8 cellular contexts compared by ENCODE assay signal in the genomic region with DNA sequence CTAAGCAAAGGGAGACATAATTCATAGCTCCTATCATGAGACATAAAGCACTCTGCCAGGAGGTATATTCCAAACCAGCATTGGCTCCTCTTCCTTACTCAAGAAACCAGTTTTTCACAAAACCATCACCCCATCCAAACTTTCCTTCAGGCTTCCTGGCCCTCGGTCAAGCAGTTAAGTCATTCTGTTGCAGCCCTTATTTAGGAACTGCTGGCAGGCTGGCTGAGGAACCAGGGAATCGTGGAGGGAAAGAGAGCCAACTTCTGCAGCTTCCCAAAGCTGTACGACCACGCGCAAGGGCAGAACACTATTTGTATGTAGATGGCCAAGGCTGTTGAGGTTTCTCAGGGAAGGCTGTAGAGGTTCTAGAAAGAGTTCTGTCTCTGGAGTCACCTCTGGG. TPM values are rescaled to one million over a fixed set of nuclear protein-coding genes. Genes with fewer than 3 reads are reported as not detected.
DNase-seq lines count a peak whose midpoint lies in the region; ATAC-seq and TF ChIP-seq lines count a peak whose summit lies in the region.

No MANE protein-coding gene starts in this region.

- H3K4me3 ChIP-seq in Caco-2 (ENCODE audit: low read depth, low read length) (0 out of 2 replicates have a peak overlapping the region, but pooled peaks have one; percentile 6), RWPE2 (ENCODE audit: severe bottlenecking) (no peak overlapping the region), fibroblast of the aortic adventitia (ENCODE audit: low read depth, low read length) (peak overlapping the region; percentile 79), psoas muscle (peak overlapping the region; percentile 94)

- H3K4me1 Mint-ChIP-seq in Caco-2 (ENCODE audit: low read depth, unreplicated experiment): peaks cover 9% of the 10 kb centered on the region

- H3K4me3 Mint-ChIP-seq in Caco-2 (ENCODE audit: unreplicated experiment): peak overlapping the region; percentile 95

- H3K27ac ChIP-seq in RWPE2 (ENCODE audit: poor library complexity, severe bottlenecking): peak overlapping the region; percentile 18
- H3K27ac ChIP-seq in psoas muscle: no peak overlapping the region

- H3K27ac Mint-ChIP-seq in Caco-2 (ENCODE audit: unreplicated experiment): no peak overlapping the region

- TF ChIP-seq CTCF in Caco-2 (IDR thresholded peaks at IDR 0.05; ENCODE audit: insufficient read depth in 1 of 2, low read depth in 1 of 2, low read length in 1 of 2, severe bottlenecking in 1 of 2, unreplicated experiment in 1 of 2): no peak
- no peak for TF ChIP-seq CTCF in RWPE2 (IDR thresholded peaks at IDR 0.05; ENCODE audit: poor library complexity, severe bottlenecking)
- no peak for TF ChIP-seq CTCF in fibroblast of the aortic adventitia (IDR thresholded peaks at IDR 0.05; ENCODE audit: insufficient read depth, low read length)
- TF ChIP-seq CTCF in psoas muscle (IDR thresholded peaks at IDR 0.05): no peak

- no peaks in the 10 kb centered on the region for H3K36me3 Mint-ChIP-seq in Caco-2 (ENCODE audit: insufficient read depth, unreplicated experiment)

- H3K4me1 ChIP-seq in Caco-2: no peaks in the 10 kb centered on the region
- no peaks in the 10 kb centered on the region for H3K4me1 ChIP-seq in RWPE2 (ENCODE audit: insufficient read depth, poor library complexity, severe bottlenecking)
- peaks cover 6% of the 10 kb centered on the region for H3K4me1 ChIP-seq in psoas muscle

- H3K9me3 ChIP-seq in Caco-2: no peaks in the 10 kb centered on the region
- H3K9me3 ChIP-seq in RWPE2 (ENCODE audit: severe bottlenecking): no peaks in the 10 kb centered on the region
- H3K9me3 ChIP-seq in psoas muscle: no peaks in the 10 kb centered on the region

- POLR2A ChIA-PET in Caco-2 (lab: Charles Lee): interaction anchor here (0.6 kb wide), 1 partner anchor 324 kb away, joined by 3 read pairs; no protein-coding TSS in a partner anchor

- H3K27me3 Mint-ChIP-seq in Caco-2 (ENCODE audit: insufficient read depth, unreplicated experiment): no peaks in the 10 kb centered on the region

- no peaks in the 10 kb centered on the region for H3K9me3 Mint-ChIP-seq in Caco-2 (ENCODE audit: unreplicated experiment)

- H3K36me3 ChIP-seq in Caco-2 (ENCODE audit: control insufficient read depth, insufficient read depth, low read length): no peaks in the 10 kb centered on the region
- H3K36me3 ChIP-seq in RWPE2 (ENCODE audit: low read depth): peaks cover 12% of the 10 kb centered on the region
- peaks cover 0 to 30% of the 10 kb centered on the region in 2 donors for H3K36me3 ChIP-seq in psoas muscle (ENCODE audit: insufficient read depth in 1 of 2, low read depth in 1 of 2)

- no TSS peak for BruUV-seq in Caco-2 (replicated peaks; lab: Mats Ljungman, UMichigan)

- ATAC-seq in RWPE2 (ENCODE audit: low read depth): no peak
- ATAC-seq in psoas muscle: peak in 3 of 4 donors; percentile 11 to 32 (median 15)
- no peak for ATAC-seq in HG03457 (IDR thresholded peaks at IDR 0.05; ENCODE audit: unreplicated experiment)

- CTCF ChIA-PET in Caco-2 (lab: Charles Lee): no interaction called here

- H3K27me3 ChIP-seq in Caco-2 (replicated peaks; ENCODE audit: control insufficient read depth, insufficient read depth, low read length) (no peaks in the 10 kb centered on the region), RWPE2 (ENCODE audit: insufficient read depth, poor library complexity, severe bottlenecking) (no peaks in the 10 kb centered on the region), psoas muscle (ENCODE audit: insufficient read depth in 3 of 3, low read length in 2 of 3) (no peaks in the 10 kb centered on the region)

- DNase-seq in Caco-2 (no peak), RWPE2 (ENCODE audit: low spot score) (no peak), fibroblast of the aortic adventitia (ENCODE audit: low read depth) (peak; percentile 79), psoas muscle (peak; percentile 25 to 55), cerebellum (ENCODE audit: low spot score) (no peak), NCI-H1694 treated with DMSO at 0.1 percent for 48 hours (lab: John Stamatoyannopoulos, UW) (no peak)
- no peak for DNase-seq in stimulated activated naive CD4-positive, alpha-beta T cell treated with Interleukin-2 at 50 U/mL for 16 hours (lab: John Stamatoyannopoulos, UW)

- 2 to 21% (median 17%) methylated on average over 5 of the region's 5 CpGs for WGBS in psoas muscle, 3 donors

- intact Hi-C loops in Caco-2 (cut with micrococcal nuclease; ENCODE audit: unreplicated experiment): loop anchor here (5.0 to 10.0 kb wide), 2 partner anchors 50 to 163 kb away; partner anchors contain the start of gene ATP5MG
- intact Hi-C loops in psoas muscle (cut with DNase I): loop anchor here (5.0 kb wide), 2 partner anchors 33 to 368 kb away; partner anchors contain the start of gene TMEM25 (in 1 of the 2)

RNA-seq across cellular contexts. Expression of gene IFT46, which starts 0.7 kb away (rescaled TPM):
- total RNA-seq in Caco-2 (2022): 26.8 and 30.6 TPM in 2 replicates
- 46.5 and 66.6 TPM in 2 replicates for total RNA-seq in fibroblast of the aortic adventitia (ENCODE audit: low replicate concordance)
- 10 to 100 TPM; 10.2 to 16.0 (median 13.4) TPM for total RNA-seq in psoas muscle
- polyA plus RNA-seq in psoas muscle: 10 to 100 TPM in 2 of 3 donors, 1 to 10 TPM in 1; 5.1 to 28.5 (median 11.7) TPM
- 27.6 TPM for total RNA-seq in cerebellum

RNA-seq across cellular contexts. Expression of gene ARCN1, which starts 7.1 kb away (rescaled TPM):
- total RNA-seq in Caco-2 (2022): 313 and 330 TPM in 2 replicates
- total RNA-seq in fibroblast of the aortic adventitia (ENCODE audit: low replicate concordance): 72.4 and 210 TPM in 2 replicates
- total RNA-seq in psoas muscle: 10 to 100 TPM; 54.2 to 65.7 (median 60.1) TPM
- 10 to 100 TPM; 49.4 to 76.3 (median 73.9) TPM for polyA plus RNA-seq in psoas muscle
- total RNA-seq in cerebellum: 54.4 TPM

RNA-seq across cellular contexts. Expression of gene TMEM25, which starts 34.1 kb away (rescaled TPM):
- 53.8 and 63.1 TPM in 2 replicates for total RNA-seq in Caco-2 (2022)
- 7.7 and 10.3 TPM in 2 replicates for total RNA-seq in fibroblast of the aortic adventitia (ENCODE audit: low replicate concordance)
- 10 to 100 TPM in 2 of 4 donors, 1 to 10 TPM in 2; 6.3 to 14.7 (median 8.7) TPM for total RNA-seq in psoas muscle
- polyA plus RNA-seq in psoas muscle: 1 to 10 TPM; 1.3 to 8.0 (median 5.9) TPM
- 53.9 TPM for total RNA-seq in cerebellum

RNA-seq across cellular contexts. Expression of gene TTC36, which starts 37.8 kb away (rescaled TPM):
- total RNA-seq in Caco-2 (2022): 1.2 and 3.3 TPM in 2 replicates
- 0.81 TPM in 1 of 2 replicates, not detected in the other for total RNA-seq in fibroblast of the aortic adventitia (ENCODE audit: low replicate concordance)
- total RNA-seq in psoas muscle: 1 to 10 TPM in 1 of 4 donors, under 1 TPM in 2, not detected in 1; 0.54 to 1.2 (median 0.59) TPM
- under 1 TPM in 2 of 3 donors, not detected in 1; 0.09 TPM for polyA plus RNA-seq in psoas muscle
- 1.5 TPM for total RNA-seq in cerebellum

RNA-seq across cellular contexts. Expression of gene PHLDB1, which starts 42.4 kb away (rescaled TPM):
- total RNA-seq in Caco-2 (2022): 72.1 and 73.6 TPM in 2 replicates
- total RNA-seq in fibroblast of the aortic adventitia (ENCODE audit: low replicate concordance): 49.1 and 93.5 TPM in 2 replicates
- total RNA-seq in psoas muscle: 10 to 100 TPM; 27.7 to 45.8 (median 34.2) TPM
- 10 to 100 TPM; 12.6 to 19.2 (median 12.7) TPM for polyA plus RNA-seq in psoas muscle
- total RNA-seq in cerebellum: 93.5 TPM

Comparison
In these comparisons a context has a peak if more than half of its experiments do, and no peak if none do; other contexts are left out.
1. DNase-seq: peak in fibroblast of the aortic adventitia (single experiment) and psoas muscle (2 of 2); none in Caco-2 (0 of 2), RWPE2 (single experiment), cerebellum (single experiment), stimulated activated naive CD4-positive, alpha-beta T cell treated with Interleukin-2 at 50 U/mL for 16 hours (single experiment) and NCI-H1694 treated with DMSO at 0.1 percent for 48 hours (single experiment).
2. ATAC-seq: peak in psoas muscle (3 of 4); none in RWPE2 (single experiment) and HG03457 (single experiment).